Comparison of ENCODE assay signal across 35 cellular contexts in the genomic region with DNA sequence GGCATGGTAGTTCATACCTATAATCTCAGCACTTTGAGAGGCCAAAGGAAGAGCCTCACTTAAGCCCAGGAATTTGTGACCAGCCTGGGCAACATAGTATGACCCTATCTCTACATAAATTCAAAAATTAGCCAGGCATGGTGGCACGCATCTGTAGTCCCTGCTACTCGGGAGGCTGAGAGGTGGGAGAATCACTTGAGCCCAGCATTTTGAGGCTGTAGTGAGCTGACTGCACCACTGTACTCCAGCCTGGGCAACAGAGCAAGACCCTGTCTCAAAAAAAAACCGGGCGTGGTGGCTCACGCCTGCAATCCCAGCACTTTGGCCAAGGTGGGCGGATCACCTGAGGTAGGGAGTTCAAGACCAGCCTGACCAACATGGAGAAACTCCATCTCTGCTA.
"Had no signal": no experiment of that assay in that cellular context is flagged by ENCODE, and none has a peak within 500 bp of the region (broad histone marks: within the 10 kb centered on the region; RNA-seq: fewer than 3 reads in every experiment).

No MANE protein-coding gene starts in this region.

- H3K36me3 Mint-ChIP-seq: activated CD8-positive, alpha-beta memory T cell treated with anti-CD3 and anti-CD28 coated beads, Interleukin-2, amount 10 ng/mL, durations not matched to agents 7 days and 5 days; activated naive CD4-positive, alpha-beta T cell treated with anti-CD3 and anti-CD28 coated beads, Interleukin-2, amount 10 ng/mL, durations not matched to agents 7 days and 5 days; activated naive CD4-positive, alpha-beta T cell treated with anti-CD3 and anti-CD28 coated beads, Interleukin-2, amount 50 U/mL, for 24 hours; activated naive CD8-positive, alpha-beta T cell treated with anti-CD3 and anti-CD28 coated beads for 36 hours had no signal

- H3K27me3 Mint-ChIP-seq: activated CD4-positive, alpha-beta T cell treated with anti-CD3 and anti-CD28 coated beads, Interleukin-2, amount 10 ng/mL, durations not matched to agents 7 days and 5 days; activated CD8-positive, alpha-beta memory T cell treated with anti-CD3 and anti-CD28 coated beads, Interleukin-2, amount 10 ng/mL, durations not matched to agents 7 days and 5 days; activated naive CD4-positive, alpha-beta T cell treated with anti-CD3 and anti-CD28 coated beads, Interleukin-2, amount 50 U/mL, for 24 hours had no signal

- H3K4me1 Mint-ChIP-seq: activated CD4-positive, alpha-beta memory T cell treated with anti-CD3 and anti-CD28 coated beads, Interleukin-2, amount 10 ng/mL, durations not matched to agents 7 days and 5 days; activated CD4-positive, alpha-beta T cell treated with anti-CD3 and anti-CD28 coated beads for 36 hours; activated CD4-positive, alpha-beta T cell treated with anti-CD3 and anti-CD28 coated beads, Interleukin-2, amount 10 ng/mL, durations not matched to agents 7 days and 5 days; activated CD8-positive, alpha-beta memory T cell treated with anti-CD3 and anti-CD28 coated beads, Interleukin-2, amount 10 ng/mL, durations not matched to agents 7 days and 5 days; activated naive CD4-positive, alpha-beta T cell treated with anti-CD3 and anti-CD28 coated beads, Interleukin-2, amount 10 ng/mL, durations not matched to agents 7 days and 5 days; activated naive CD4-positive, alpha-beta T cell treated with anti-CD3 and anti-CD28 coated beads, Interleukin-2, amount 50 U/mL, for 24 hours; activated naive CD8-positive, alpha-beta T cell treated with anti-CD3 and anti-CD28 coated beads for 36 hours; central memory CD8-positive, alpha-beta T cell had no signal

- H3K36me3 ChIP-seq: adrenal gland, cardiac muscle cell had no signal

- H3K4me3 Mint-ChIP-seq: activated CD4-positive, alpha-beta memory T cell treated with anti-CD3 and anti-CD28 coated beads, Interleukin-2, amount 10 ng/mL, durations not matched to agents 7 days and 5 days; activated CD4-positive, alpha-beta T cell treated with anti-CD3 and anti-CD28 coated beads for 36 hours; activated CD4-positive, alpha-beta T cell treated with anti-CD3 and anti-CD28 coated beads, Interleukin-2, amount 10 ng/mL, durations not matched to agents 7 days and 5 days; activated CD8-positive, alpha-beta memory T cell treated with anti-CD3 and anti-CD28 coated beads, Interleukin-2, amount 10 ng/mL, durations not matched to agents 7 days and 5 days; activated CD8-positive, alpha-beta T cell treated with anti-CD3 and anti-CD28 coated beads, Interleukin-2, amount 10 ng/mL, durations not matched to agents 7 days and 5 days; activated naive CD4-positive, alpha-beta T cell treated with anti-CD3 and anti-CD28 coated beads, Interleukin-2, amount 10 ng/mL, durations not matched to agents 7 days and 5 days; activated naive CD4-positive, alpha-beta T cell treated with anti-CD3 and anti-CD28 coated beads, Interleukin-2, amount 50 U/mL, for 24 hours; activated naive CD8-positive, alpha-beta T cell treated with anti-CD3 and anti-CD28 coated beads for 36 hours; activated T-cell treated with anti-CD3 and anti-CD28 coated beads, Interleukin-2, amount 50 U/mL, for 24 hours; brain; central memory CD8-positive, alpha-beta T cell; T-helper 1 cell treated with Interleukin-12 subunit alpha and Interleukin-12 subunit beta and Interleukin-4 antibody, amounts not matched to agents 30 μg/mL and 1 μg/mL, for 36 hours; T-helper 2 cell treated with Interferon-gamma antibody and Interleukin-4, amounts not matched to agents 5 μg/mL and 100 μg/mL, for 36 hours had no signal

- H3K27ac ChIP-seq: adrenal gland, cardiac muscle cell, VCaP had no signal

- H3K9me3 ChIP-seq: adrenal gland had no signal

- H3K27ac Mint-ChIP-seq: activated CD4-positive, alpha-beta memory T cell treated with anti-CD3 and anti-CD28 coated beads, Interleukin-2, amount 10 ng/mL, durations not matched to agents 7 days and 5 days; activated CD4-positive, alpha-beta T cell treated with anti-CD3 and anti-CD28 coated beads for 36 hours; activated CD4-positive, alpha-beta T cell treated with anti-CD3 and anti-CD28 coated beads, Interleukin-2, amount 10 ng/mL, durations not matched to agents 7 days and 5 days; activated CD8-positive, alpha-beta memory T cell treated with anti-CD3 and anti-CD28 coated beads, Interleukin-2, amount 10 ng/mL, durations not matched to agents 7 days and 5 days; activated CD8-positive, alpha-beta T cell treated with anti-CD3 and anti-CD28 coated beads, Interleukin-2, amount 10 ng/mL, durations not matched to agents 7 days and 5 days; activated naive CD4-positive, alpha-beta T cell treated with anti-CD3 and anti-CD28 coated beads, Interleukin-2, amount 10 ng/mL, durations not matched to agents 7 days and 5 days; activated naive CD4-positive, alpha-beta T cell treated with anti-CD3 and anti-CD28 coated beads, Interleukin-2, amount 50 U/mL, for 24 hours; activated naive CD8-positive, alpha-beta T cell treated with anti-CD3 and anti-CD28 coated beads for 36 hours; activated T-cell treated with anti-CD3 and anti-CD28 coated beads, Interleukin-2, amount 50 U/mL, for 24 hours; activated T-helper 2 cell treated with anti-CD3 and anti-CD28 coated beads, Interferon-gamma antibody, Interleukin-2, Interleukin-4, amounts not matched to agents 10 μg/mL and 5 μg/mL and 100 μg/mL, durations not matched to agents 14 hours and 24 hours and 36 hours; brain; T-helper 1 cell treated with Interleukin-12 subunit alpha and Interleukin-12 subunit beta and Interleukin-4 antibody, amounts not matched to agents 30 μg/mL and 1 μg/mL, for 36 hours; T-helper 2 cell treated with Interferon-gamma antibody and Interleukin-4, amounts not matched to agents 5 μg/mL and 100 μg/mL, for 36 hours had no signal

- ATAC-seq: activated CD4-positive, alpha-beta T cell treated with anti-CD3 and anti-CD28 coated beads for 36 hours; activated CD4-positive, CD25-positive, alpha-beta regulatory T cell treated with anti-CD3 and anti-CD28 coated beads, Interleukin-2, amount 50 U/mL, for 24 hours; activated CD8-positive, alpha-beta memory T cell treated with anti-CD3 and anti-CD28 coated beads, Interleukin-2, amount 10 ng/mL, durations not matched to agents 7 days and 5 days; activated CD8-positive, alpha-beta T cell treated with anti-CD3 and anti-CD28 coated beads, Interleukin-2, amount 10 ng/mL, durations not matched to agents 7 days and 5 days had no signal

- H3K9me3 Mint-ChIP-seq: activated CD4-positive, alpha-beta memory T cell treated with anti-CD3 and anti-CD28 coated beads, Interleukin-2, amount 10 ng/mL, durations not matched to agents 7 days and 5 days; activated CD4-positive, alpha-beta T cell treated with anti-CD3 and anti-CD28 coated beads, Interleukin-2, amount 10 ng/mL, durations not matched to agents 7 days and 5 days; activated naive CD4-positive, alpha-beta T cell treated with anti-CD3 and anti-CD28 coated beads, Interleukin-2, amount 10 ng/mL, durations not matched to agents 7 days and 5 days; activated naive CD4-positive, alpha-beta T cell treated with anti-CD3 and anti-CD28 coated beads, Interleukin-2, amount 50 U/mL, for 24 hours; activated naive CD8-positive, alpha-beta T cell treated with anti-CD3 and anti-CD28 coated beads for 36 hours; activated T-cell treated with anti-CD3 and anti-CD28 coated beads, Interleukin-2, amount 50 U/mL, for 24 hours; activated T-helper 2 cell treated with anti-CD3 and anti-CD28 coated beads, Interferon-gamma antibody, Interleukin-2, Interleukin-4, amounts not matched to agents 10 μg/mL and 5 μg/mL and 100 μg/mL, durations not matched to agents 14 hours and 24 hours and 36 hours; central memory CD8-positive, alpha-beta T cell; T-helper 1 cell treated with Interleukin-12 subunit alpha and Interleukin-12 subunit beta and Interleukin-4 antibody, amounts not matched to agents 30 μg/mL and 1 μg/mL, for 36 hours; T-helper 2 cell treated with Interferon-gamma antibody and Interleukin-4, amounts not matched to agents 5 μg/mL and 100 μg/mL, for 36 hours had no signal

- H3K27me3 ChIP-seq: adrenal gland, cardiac muscle cell had no signal

- DNase-seq: activated CD4-positive, alpha-beta memory T cell treated with anti-CD3 and anti-CD28 coated beads, Interleukin-2, amount 10 ng/mL, durations not matched to agents 7 days and 5 days; activated CD4-positive, alpha-beta T cell treated with anti-CD3 and anti-CD28 coated beads for 1 hour; activated CD4-positive, alpha-beta T cell treated with anti-CD3 and anti-CD28 coated beads for 36 hours; activated CD4-positive, alpha-beta T cell treated with anti-CD3 and anti-CD28 coated beads for 48 hours; activated CD4-positive, alpha-beta T cell treated with anti-CD3 and anti-CD28 coated beads, Interleukin-2, amount 10 ng/mL, durations not matched to agents 7 days and 5 days; activated CD4-positive, alpha-beta T cell treated with anti-CD3 and anti-CD28 coated beads, Interleukin-2, amount 50 U/mL, for 48 hours; activated CD4-positive, CD25-positive, alpha-beta regulatory T cell; activated CD8-positive, alpha-beta memory T cell treated with anti-CD3 and anti-CD28 coated beads for 24 hours; activated CD8-positive, alpha-beta memory T cell treated with anti-CD3 and anti-CD28 coated beads, Interleukin-2, amount 10 ng/mL, durations not matched to agents 7 days and 5 days; activated CD8-positive, alpha-beta memory T cell treated with anti-CD3 and anti-CD28 coated beads, Interleukin-2, amount 50 U/mL, for 48 hours; activated CD8-positive, alpha-beta T cell treated with anti-CD3 and anti-CD28 coated beads, Interleukin-2, amount 10 ng/mL, durations not matched to agents 7 days and 5 days; activated effector memory CD4-positive, alpha-beta T cell treated with Interleukin-2 at 50 U/mL for 16 hours; activated gamma-delta T cell; activated naive CD4-positive, alpha-beta T cell treated with anti-CD3 and anti-CD28 coated beads, Interleukin-2, amount 10 ng/mL, durations not matched to agents 7 days and 5 days; activated naive CD4-positive, alpha-beta T cell treated with Interleukin-2 at 50 U/mL for 16 hours; activated naive CD8-positive, alpha-beta T cell treated with anti-CD3 and anti-CD28 coated beads for 36 hours; activated T-cell treated with anti-CD3 and anti-CD28 coated beads, Interleukin-2, amount 50 U/mL, for 24 hours; activated T-cell treated with anti-CD3 and anti-CD28 coated beads, Interleukin-2, amount 50 U/mL, for 48 hours; adrenal gland; amniotic stem cell; aorta; caudate nucleus; cerebellar nuclear complex; T-helper 1 cell; T-helper 2 cell; T-helper 9 cell had no signal

- H3K4me3 ChIP-seq: adrenal gland, cardiac muscle cell had no signal
